Comparison of ENCODE assay signal across 14 cellular contexts in genomic region chr16:11060856-11061255, GRCh38.
DNase-seq lines count a peak whose midpoint lies in the region; ATAC-seq, FAIRE-seq and TF ChIP-seq lines count a peak whose summit lies in the region.
"Had no signal": no experiment of that assay in that cellular context is flagged by ENCODE, and none has a peak within 500 bp of the region (broad histone marks: within the 10 kb centered on the region; RNA-seq: fewer than 3 reads in every experiment).

No MANE protein-coding gene starts in this region.

- H3K9me3 ChIP-seq in HepG2 (ENCODE audit: low read length) (no peaks in the 10 kb centered on the region), right lobe of liver (no peaks in the 10 kb centered on the region), neural progenitor cell (ENCODE audit: low read depth) (no peaks in the 10 kb centered on the region)

- H3K4me3 ChIP-seq in HepG2 (replicated peaks in 1 of 3; ENCODE audit: insufficient read depth in 1 of 3, low read depth in 2 of 3, low read length in 3 of 3) (no peak overlapping the region), right lobe of liver (no peak overlapping the region), neural progenitor cell (no peak overlapping the region)

- 98% methylated on average over 7 of the region's 7 CpGs for WGBS in HepG2 (ENCODE audit: low lambda C conversion rate)
- no CpG with 5 or more reads among the region's 7 CpGs for WGBS in right lobe of liver (ENCODE audit: insufficient coverage, low coverage, low lambda C conversion rate, missing lambda C conversion rate)

- H3K79me2 ChIP-seq in HepG2 (ENCODE audit: insufficient read depth, low read length) (no peaks in the 10 kb centered on the region), neural progenitor cell (ENCODE audit: low read depth) (no peaks in the 10 kb centered on the region)

- H3K4me1 Mint-ChIP-seq in WTC11 (peaks cover 8% of the 10 kb centered on the region), neural progenitor cell (peaks cover 19% of the 10 kb centered on the region)

- H3K27me3 ChIP-seq in HepG2 (ENCODE audit: control insufficient read depth in 1 of 2, insufficient read depth in 2 of 2, low read length in 2 of 2) = no peaks in the 10 kb centered on the region
- no peaks in the 10 kb centered on the region for H3K27me3 ChIP-seq in right lobe of liver
- H3K27me3 ChIP-seq in neural progenitor cell = no peaks in the 10 kb centered on the region

- POLR2A ChIA-PET in HepG2 (lab: Yijun Ruan, JAX) = no interaction called here
- POLR2A ChIA-PET in WTC11 (lab: Charles Lee) = no interaction called here

- H3K9ac ChIP-seq in HepG2 (ENCODE audit: insufficient read depth, low read depth, low read length) = no peak overlapping the region
- no peak overlapping the region for H3K9ac ChIP-seq in neural progenitor cell
- H3K9ac ChIP-seq: KMS-11 had no signal

- TF ChIP-seq RAD21 in HepG2 (CRISPR knock-in tag; IDR thresholded peaks at IDR 0.05) = no peak

- FAIRE-seq in HepG2 (lab: Jason Lieb, UNC) = peak; percentile 18

- H3K27ac Mint-ChIP-seq in WTC11 = 0 out of 2 replicates have a peak overlapping the region, but pooled peaks have one; percentile 11
- peak overlapping the region; percentile 83 for H3K27ac Mint-ChIP-seq in neural progenitor cell

- ATAC-seq in HepG2 = no peak
- no peak for ATAC-seq in right lobe of liver
- no peak for ATAC-seq in WTC11
- ATAC-seq: SK-N-SH treated with all-trans-retinoic acid at 6 μM for 48 hours had no signal

- H3K4me2 ChIP-seq in HepG2 (ENCODE audit: low read depth, low read length) (no peak overlapping the region), neural progenitor cell (no peak overlapping the region)
- H3K4me2 ChIP-seq: KMS-11 had no signal

- no peak overlapping the region for H2AFZ ChIP-seq in HepG2 (ENCODE audit: low read length)
- no peak overlapping the region for H2AFZ ChIP-seq in neural progenitor cell (replicated peaks)

- TF ChIP-seq POLR2A in HepG2 (IDR thresholded peaks at IDR 0.05; ENCODE audit: insufficient read depth in 1 of 2, low read depth in 2 of 2, low read length in 2 of 2) (no peak), right lobe of liver (IDR thresholded peaks at IDR 0.05) (no peak)

- H3K27me3 Mint-ChIP-seq in WTC11 (ENCODE audit: low read depth) (no peaks in the 10 kb centered on the region), neural progenitor cell (ENCODE audit: insufficient read depth, low read depth) (no peaks in the 10 kb centered on the region)

- no peaks in the 10 kb centered on the region; a peak in 1 of 5 replicates for H3K36me3 ChIP-seq in HepG2 (replicated peaks in 1 of 2; ENCODE audit: control insufficient read depth in 1 of 2, insufficient read depth in 2 of 2, low read length in 2 of 2)
- H3K36me3 ChIP-seq in right lobe of liver = peaks cover 0 to 10% (median 0%) of the 10 kb centered on the region in 4 donors
- no peaks in the 10 kb centered on the region for H3K36me3 ChIP-seq in neural progenitor cell

- DNase-seq in HepG2 (ENCODE audit: low spot score) (no peak), right lobe of liver (no peak), WTC11 (ENCODE audit: low spot score) (no peak), neural progenitor cell (ENCODE audit: low spot score) (no peak), NCI-H2081 treated with DMSO at 0.1 percent for 48 hours (lab: John Stamatoyannopoulos, UW) (no peak), NCI-H1105 treated with DMSO at 0.1 percent for 48 hours (lab: John Stamatoyannopoulos, UW) (no peak), LoVo (ENCODE audit: low spot score) (no peak)
- DNase-seq: DMS79 treated with DMSO at 0.1 percent for 48 hours; NCI-H1436 treated with DMSO at 0.1 percent for 48 hours; NCI-H2029; NK-92 treated with Interleukin-12 subunit alpha and Interleukin-12 subunit beta, amount 100 ng/mL, for 24 hours; SHP77 treated with DMSO at 0.1 percent for 48 hours had no signal

- H3F3A ChIP-seq in neural progenitor cell (ENCODE audit: low read depth) = no peaks in the 10 kb centered on the region

- H3K4me3 Mint-ChIP-seq in WTC11 (no peak overlapping the region), neural progenitor cell (no peak overlapping the region)

- no peaks in the 10 kb centered on the region for H3K36me3 Mint-ChIP-seq in WTC11
- H3K36me3 Mint-ChIP-seq in neural progenitor cell = peaks cover 2% of the 10 kb centered on the region

- intact Hi-C loops in HepG2 (cut with micrococcal nuclease; ENCODE audit: unreplicated experiment) (no loop called here), right lobe of liver (cut with DNase I) (no loop called here)

- H3K4me1 ChIP-seq in HepG2 (ENCODE audit: insufficient read depth, low read length) = peaks cover 15% of the 10 kb centered on the region
- peaks cover 0 to 15% (median 7%) of the 10 kb centered on the region in 4 donors for H3K4me1 ChIP-seq in right lobe of liver
- H3K4me1 ChIP-seq in neural progenitor cell = no peaks in the 10 kb centered on the region

- TF ChIP-seq CTCF in HepG2 (CRISPR knock-in tag; IDR thresholded peaks at IDR 0.05) (no peak), right lobe of liver (IDR thresholded peaks at IDR 0.05) (no peak), WTC11 (IDR thresholded peaks at IDR 0.05) (no peak), neural progenitor cell (IDR thresholded peaks at IDR 0.05) (no peak)

- CTCF ChIA-PET in HepG2 (lab: Yijun Ruan, JAX; ENCODE audit: low intra/inter-chr PET ratio, low total read pairs) (no interaction called here), WTC11 (lab: Charles Lee) (no interaction called here)

- no peaks in the 10 kb centered on the region for H4K20me1 ChIP-seq in HepG2 (ENCODE audit: insufficient read depth, low read length)
- H4K20me1 ChIP-seq in neural progenitor cell (ENCODE audit: low read depth) = no peaks in the 10 kb centered on the region

- in situ Hi-C loops in HepG2 (cut with HindIII; ENCODE audit: extremely low pct_ligation_motif_present, low pct_unique_long_range_greater_than_20kb) = no loop called here

- TF ChIP-seq EP300 in HepG2 (IDR thresholded peaks at IDR 0.05; ENCODE audit: low read depth in 2 of 2, low read length in 2 of 2) (no peak), HepG2 (CRISPR knock-in tag; IDR thresholded peaks at IDR 0.05; ENCODE audit: borderline replicate concordance) (no peak)

- BruUV-seq in HepG2 (replicated peaks; lab: Mats Ljungman, UMichigan) = no TSS peak

- H3K27ac ChIP-seq in HepG2 (ENCODE audit: extremely low read length, insufficient read depth, low read length) (no peak overlapping the region), right lobe of liver (no peak overlapping the region), neural progenitor cell (no peak overlapping the region)
- H3K27ac ChIP-seq: KMS-11 had no signal

- no peaks in the 10 kb centered on the region for H3K9me3 Mint-ChIP-seq in WTC11
- no peaks in the 10 kb centered on the region for H3K9me3 Mint-ChIP-seq in neural progenitor cell

TF ChIP-seq in HepG2, 621 proteins besides CTCF, POLR2A, EP300 and RAD21 (continues in another document):
- no peak for TF ChIP-seq BHLHE40 (IDR thresholded peaks at IDR 0.05; ENCODE audit: low read length)
- TF ChIP-seq, protein P1, sequence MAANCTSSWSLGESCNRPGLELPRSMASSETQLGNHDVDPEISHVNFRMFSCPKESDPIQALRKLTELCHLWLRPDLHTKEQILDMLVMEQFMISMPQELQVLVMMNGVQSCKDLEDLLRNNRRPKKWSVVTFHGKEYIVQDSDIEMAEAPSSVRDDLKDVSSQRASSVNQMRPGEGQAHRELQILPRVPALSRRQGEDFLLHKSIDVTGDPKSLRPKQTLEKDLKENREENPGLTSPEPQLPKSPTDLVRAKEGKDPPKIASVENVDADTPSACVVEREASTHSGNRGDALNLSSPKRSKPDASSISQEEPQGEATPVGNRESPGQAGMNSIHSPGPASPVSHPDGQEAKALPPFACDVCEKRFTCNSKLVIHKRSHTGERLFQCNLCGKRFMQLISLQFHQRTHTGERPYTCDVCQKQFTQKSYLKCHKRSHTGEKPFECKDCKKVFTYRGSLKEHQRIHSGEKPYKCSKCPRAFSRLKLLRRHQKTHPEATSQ (CRISPR knock-in tag; IDR thresholded peaks at IDR 0.05; ENCODE audit: borderline replicate concordance) = no peak
- no peak for TF ChIP-seq CHD4 (IDR thresholded peaks at IDR 0.05; ENCODE audit: borderline replicate concordance, low read length)
- TF ChIP-seq FOXO1 (CRISPR knock-in tag; IDR thresholded peaks at IDR 0.05) = no peak
- no peak for TF ChIP-seq FOXK2 (IDR thresholded peaks at IDR 0.05)
- TF ChIP-seq JDP2 (CRISPR knock-in tag; IDR thresholded peaks at IDR 0.05; ENCODE audit: borderline replicate concordance) = no peak
- TF ChIP-seq SRSF1 (optimal IDR thresholded peaks at IDR 0.05; ENCODE audit: low read depth, low read length) = no peak

TF ChIP-seq in WTC11, 78 proteins besides CTCF, POLR2A, EP300 and RAD21 (continues in another document):
- TF ChIP-seq CDX4 (CRISPR knock-in tag; IDR thresholded peaks at IDR 0.05; ENCODE audit: borderline replicate concordance) (no peak), NR3C1 (CRISPR knock-in tag; conservative IDR thresholded peaks at IDR 0.05; ENCODE audit: low read depth) (no peak), ZNF263 (CRISPR knock-in tag; IDR thresholded peaks at IDR 0.05; ENCODE audit: low read depth) (no peak), SP1 (CRISPR knock-in tag; conservative IDR thresholded peaks at IDR 0.05) (no peak), FOXP4 (CRISPR knock-in tag; IDR thresholded peaks at IDR 0.05) (no peak), SMAD3 (CRISPR knock-in tag; IDR thresholded peaks at IDR 0.05; ENCODE audit: borderline replicate concordance) (no peak)
